Comparison of ENCODE assay signal across 2 cellular contexts in the genomic region with DNA sequence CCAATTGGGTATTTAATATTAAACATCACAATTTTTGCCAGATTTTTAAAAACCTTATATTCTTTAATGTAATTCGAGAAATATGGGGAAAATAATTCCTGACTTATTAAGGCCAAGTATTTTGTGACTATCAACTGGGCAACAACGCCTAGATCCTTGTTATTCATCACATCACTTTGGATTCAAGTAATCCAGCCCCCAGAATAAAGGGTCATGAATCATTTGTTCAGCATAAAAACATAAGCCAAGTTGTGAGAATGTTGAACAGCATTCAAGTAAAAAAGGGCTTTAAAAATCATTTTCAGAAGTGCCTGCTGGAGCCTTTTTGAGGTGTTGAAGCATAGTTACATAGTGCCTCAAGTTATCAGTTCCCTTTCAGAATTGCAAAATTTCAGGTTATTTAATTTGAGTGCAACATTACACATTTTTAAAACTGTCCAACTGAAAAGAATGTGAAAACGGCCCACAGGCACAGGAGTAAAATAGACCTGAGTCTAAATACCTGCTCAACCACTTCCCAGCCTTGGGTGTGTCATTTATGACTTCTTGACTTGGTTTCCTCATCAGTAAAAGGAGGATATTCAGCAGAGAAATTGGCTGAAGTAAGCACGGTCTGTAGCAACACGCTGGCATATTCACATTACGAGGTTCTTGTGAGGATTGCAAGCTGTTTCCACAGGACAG.
TF ChIP-seq lines count a peak whose summit lies in the region.

No MANE protein-coding gene starts in this region.

TF ChIP-seq in SK-N-SH, 30 proteins besides CTCF, POLR2A, EP300 and RAD21 (continued from another document):
- TF ChIP-seq, protein P1, sequence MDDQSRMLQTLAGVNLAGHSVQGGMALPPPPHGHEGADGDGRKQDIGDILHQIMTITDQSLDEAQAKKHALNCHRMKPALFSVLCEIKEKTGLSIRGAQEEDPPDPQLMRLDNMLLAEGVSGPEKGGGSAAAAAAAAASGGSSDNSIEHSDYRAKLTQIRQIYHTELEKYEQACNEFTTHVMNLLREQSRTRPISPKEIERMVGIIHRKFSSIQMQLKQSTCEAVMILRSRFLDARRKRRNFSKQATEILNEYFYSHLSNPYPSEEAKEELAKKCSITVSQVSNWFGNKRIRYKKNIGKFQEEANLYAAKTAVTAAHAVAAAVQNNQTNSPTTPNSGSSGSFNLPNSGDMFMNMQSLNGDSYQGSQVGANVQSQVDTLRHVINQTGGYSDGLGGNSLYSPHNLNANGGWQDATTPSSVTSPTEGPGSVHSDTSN (IDR thresholded peaks at IDR 0.05), result no peak
- no peak for TF ChIP-seq RXRA (IDR thresholded peaks at IDR 0.05; ENCODE audit: borderline replicate concordance, low read depth)
- no peak for TF ChIP-seq EZH2phosphoT487 (IDR thresholded peaks at IDR 0.05; ENCODE audit: borderline replicate concordance, low read depth)
- TF ChIP-seq FOXM1 (IDR thresholded peaks at IDR 0.05; ENCODE audit: low read depth), result no peak
- no peak for TF ChIP-seq SIN3A (IDR thresholded peaks at IDR 0.05; ENCODE audit: borderline replicate concordance, low read depth, low read length)
- TF ChIP-seq IRF3 (IDR thresholded peaks at IDR 0.05; ENCODE audit: low read depth, low read length), result no peak
- no peak for TF ChIP-seq RCOR1 (IDR thresholded peaks at IDR 0.05; ENCODE audit: low read length)

TF ChIP-seq in SK-N-SH treated with all-trans-retinoic acid at 6 μM for 48 hours, 23 proteins besides CTCF, POLR2A, EP300 and RAD21 (continued from another document):
- TF ChIP-seq CREB5 (CRISPR knock-in tag; IDR thresholded peaks at IDR 0.05; ENCODE audit: low read depth) (no peak), TSHZ2 (CRISPR knock-in tag; IDR thresholded peaks at IDR 0.05) (no peak), ARNTL (CRISPR knock-in tag; IDR thresholded peaks at IDR 0.05; ENCODE audit: borderline replicate concordance, low read depth) (no peak), BACH2 (CRISPR knock-in tag; IDR thresholded peaks at IDR 0.05; ENCODE audit: borderline replicate concordance) (no peak)
